In the genomic region with DNA sequence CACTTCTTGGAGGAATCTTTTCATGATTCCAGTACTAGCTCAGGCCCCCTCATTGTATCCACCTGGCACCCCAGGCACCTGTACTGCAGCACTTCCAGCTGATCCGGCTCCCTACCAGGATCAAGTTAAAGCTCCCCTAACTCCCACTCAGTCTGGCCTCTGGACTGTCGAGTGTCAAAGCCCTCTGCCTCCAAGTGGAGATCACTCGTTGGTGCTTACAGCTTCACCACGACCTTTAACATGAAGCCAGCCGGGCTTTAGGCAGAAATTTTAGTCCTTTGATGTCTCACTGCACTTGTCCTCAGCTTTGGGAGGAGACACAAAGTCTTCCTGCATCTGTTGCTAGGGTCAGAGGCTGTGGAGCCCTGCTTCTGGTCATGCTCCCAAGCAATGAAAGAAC, we compare ENCODE assay signal across 28 cellular contexts.
"Had no signal": no experiment of that assay in that cellular context is flagged by ENCODE, and none has a peak within 500 bp of the region (broad histone marks: within the 10 kb centered on the region; RNA-seq: fewer than 3 reads in every experiment).

No MANE protein-coding gene starts in this region.

- H3K4me1 ChIP-seq: heart right ventricle, left lung, prostate gland, stomach, testis, thyroid gland, transverse colon, upper lobe of right lung had no signal

- H3K4me3 ChIP-seq: heart right ventricle, left lung, lung, mucosa of descending colon, ovary, prostate gland, smooth muscle cell, stomach, testis, thyroid gland, transverse colon, upper lobe of right lung had no signal

- ATAC-seq: heart right ventricle; left cardiac atrium; left lung; mucosa of descending colon; naive thymus-derived CD4-positive, alpha-beta T cell; right cardiac atrium; stimulated activated naive B cell treated with anti-CD40 and anti-IgM and Interleukin-4, amounts not matched to agents 10 μg/mL and 1 μg/mL and 100 μg/mL, for 72 hours; stimulated activated naive CD8-positive, alpha-beta T cell treated with anti-CD3 and anti-CD28 coated beads, Interleukin-15, Interleukin-2, amounts not matched to agents 100 U/mL and 50 U/mL, for 24 hours; upper lobe of right lung had no signal

- H3K27me3 Mint-ChIP-seq: memory B cell; stimulated activated naive B cell treated with anti-CD40 and anti-IgM and Interleukin-4, amounts not matched to agents 10 μg/mL and 1 μg/mL and 100 μg/mL, for 72 hours had no signal

- H3K9me3 ChIP-seq: left lung, mucosa of descending colon, ovary, prostate gland, stomach, testis, thyroid gland, transverse colon, upper lobe of right lung had no signal

- H3K4me3 Mint-ChIP-seq: memory B cell; naive thymus-derived CD4-positive, alpha-beta T cell; natural killer cell treated with Interleukin-12 subunit alpha and Interleukin-12 subunit beta and Interleukin-15 and Interleukin-18, amount 100 ng/mL, for 72 hours; neural crest cell; stimulated activated naive B cell treated with anti-CD40 and anti-IgM and Interleukin-4, amounts not matched to agents 10 μg/mL and 1 μg/mL and 100 μg/mL, for 72 hours had no signal

- H3K36me3 ChIP-seq: heart right ventricle, left lung, ovary, prostate gland, stomach, thyroid gland, transverse colon, upper lobe of right lung had no signal

- H3K27ac Mint-ChIP-seq: memory B cell; natural killer cell treated with Interleukin-12 subunit alpha and Interleukin-12 subunit beta and Interleukin-15 and Interleukin-18, amount 100 ng/mL, for 72 hours; stimulated activated naive B cell treated with anti-CD40 and anti-IgM and Interleukin-4, amounts not matched to agents 10 μg/mL and 1 μg/mL and 100 μg/mL, for 72 hours had no signal

- H3K9me3 Mint-ChIP-seq: memory B cell; natural killer cell treated with Interleukin-12 subunit alpha and Interleukin-12 subunit beta and Interleukin-15 and Interleukin-18, amount 100 ng/mL, for 72 hours had no signal

- H3K36me3 Mint-ChIP-seq: memory B cell; naive thymus-derived CD4-positive, alpha-beta T cell; natural killer cell treated with Interleukin-12 subunit alpha and Interleukin-12 subunit beta and Interleukin-15 and Interleukin-18, amount 100 ng/mL, for 72 hours had no signal

- H3K27me3 ChIP-seq: heart right ventricle, left lung, ovary, stomach, testis, thyroid gland, transverse colon, upper lobe of right lung had no signal

- DNase-seq: heart right ventricle; hippocampal formation; kidney glomerular epithelial cell; left cardiac atrium; left lung; midbrain; mucosa of descending colon; naive thymus-derived CD4-positive, alpha-beta T cell; ovary; retina; right cardiac atrium; stimulated activated CD4-positive, alpha-beta T cell treated with anti-CD3 and anti-CD28 coated beads, Interleukin-1b, Interleukin-23, amount 100 ng/mL, for 48 hours; stimulated activated CD4-positive, alpha-beta T cell treated with anti-CD3 and anti-CD28 coated beads, Interleukin-2, amount 100 ng/mL, for 48 hours; stimulated activated CD4-positive, alpha-beta T cell treated with anti-CD3 and anti-CD28 coated beads, Interleukin-4, amount 100 ng/mL, for 4 hours; stimulated activated CD8-positive, alpha-beta memory T cell treated with anti-CD3 and anti-CD28 coated beads, Interleukin-4, amount 100 ng/mL, for 48 hours; stimulated activated naive B cell treated with anti-CD40 and anti-IgM and Interleukin-4, amounts not matched to agents 10 μg/mL and 1 μg/mL and 100 μg/mL, for 72 hours; stimulated activated naive CD8-positive, alpha-beta T cell treated with anti-CD3 and anti-CD28 coated beads, Interleukin-15, Interleukin-2, amounts not matched to agents 100 U/mL and 50 U/mL, for 24 hours; stomach; testis; thyroid gland; transverse colon; upper lobe of right lung had no signal

- H3K4me2 ChIP-seq: smooth muscle cell had no signal

- H3K4me1 Mint-ChIP-seq: memory B cell; stimulated activated naive B cell treated with anti-CD40 and anti-IgM and Interleukin-4, amounts not matched to agents 10 μg/mL and 1 μg/mL and 100 μg/mL, for 72 hours had no signal

- H3K27ac ChIP-seq: heart right ventricle, left lung, ovary, prostate gland, stomach, testis, thyroid gland, transverse colon, upper lobe of right lung had no signal
